In genomic region chr1:15847893-15848142, GRCh38 we compare ENCODE assay signal across 7 cellular contexts. TPM values are rescaled to one million over a fixed set of nuclear protein-coding genes. Genes with fewer than 3 reads are reported as not detected.
DNase-seq lines count a peak whose midpoint lies in the region; ATAC-seq lines count a peak whose summit lies in the region.

No MANE protein-coding gene starts in this region.

- ATAC-seq in HG02981 (IDR thresholded peaks at IDR 0.05; ENCODE audit: unreplicated experiment), result peak; percentile 7
- ATAC-seq in activated T-helper 17 cell treated with anti-CD3 and anti-CD28 coated beads, Interleukin-2, amount 50 U/mL, for 72 hours (replicated peaks), result no peak

- H3K9ac ChIP-seq in stomach smooth muscle (ENCODE audit: low read length in 2 of 2), result peak overlapping the region; percentile 80 to 90

- H3K9me3 ChIP-seq in stomach smooth muscle (ENCODE audit: control insufficient read depth in 2 of 2, low read length in 2 of 2), result no peaks in the 10 kb centered on the region

- no peaks in the 10 kb centered on the region for H3K27me3 Mint-ChIP-seq in activated T-helper 17 cell treated with anti-CD3 and anti-CD28 coated beads, Interleukin-2, amount 50 U/mL, for 72 hours
- peaks cover 3 to 13% (median 9%) of the 10 kb centered on the region in 3 donors for H3K27me3 Mint-ChIP-seq in immature natural killer cell (ENCODE audit: low read depth in 3 of 3)

- H3K27ac Mint-ChIP-seq in activated T-helper 17 cell treated with anti-CD3 and anti-CD28 coated beads, Interleukin-2, amount 50 U/mL, for 72 hours, result no peak overlapping the region
- peak overlapping the region; percentile 66 to 97 (median 78) for H3K27ac Mint-ChIP-seq in immature natural killer cell

- no peaks in the 10 kb centered on the region for H3K27me3 ChIP-seq in stomach smooth muscle (ENCODE audit: control insufficient read depth in 1 of 2, insufficient read depth in 2 of 2, low read length in 2 of 2)

- no peak for DNase-seq in immature natural killer cell
- DNase-seq in NCI-H446 treated with DMSO at 0.1 percent for 48 hours (lab: John Stamatoyannopoulos, UW), result no peak
- no peak for DNase-seq in HT-29 (ENCODE audit: low spot score)
- no peak for DNase-seq in mesenteric fat pad (ENCODE audit: low spot score)

- peak overlapping the region; percentile 84 for H3K4me3 Mint-ChIP-seq in activated T-helper 17 cell treated with anti-CD3 and anti-CD28 coated beads, Interleukin-2, amount 50 U/mL, for 72 hours
- peak overlapping the region; percentile 92 to 95 (median 94) for H3K4me3 Mint-ChIP-seq in immature natural killer cell

- peaks cover 20% of the 10 kb centered on the region for H3K4me1 Mint-ChIP-seq in activated T-helper 17 cell treated with anti-CD3 and anti-CD28 coated beads, Interleukin-2, amount 50 U/mL, for 72 hours
- peaks cover 46 to 60% of the 10 kb centered on the region in 2 donors for H3K4me1 Mint-ChIP-seq in immature natural killer cell

- peak overlapping the region; percentile 80 to 96 for H3K4me3 ChIP-seq in stomach smooth muscle (ENCODE audit: low read length in 2 of 2)

- peaks cover 17% of the 10 kb centered on the region for H3K36me3 Mint-ChIP-seq in activated T-helper 17 cell treated with anti-CD3 and anti-CD28 coated beads, Interleukin-2, amount 50 U/mL, for 72 hours (ENCODE audit: low read depth)
- no peaks in the 10 kb centered on the region for H3K36me3 Mint-ChIP-seq in immature natural killer cell

- H3K4me1 ChIP-seq in stomach smooth muscle (ENCODE audit: control insufficient read depth, insufficient read depth, low read length), result peaks cover 28% of the 10 kb centered on the region

- H3K27ac ChIP-seq in stomach smooth muscle (ENCODE audit: low read length), result peak overlapping the region; percentile 94

- H3K36me3 ChIP-seq in stomach smooth muscle (ENCODE audit: control insufficient read depth in 2 of 2, insufficient read depth in 2 of 2, low read length in 2 of 2), result no peaks in the 10 kb centered on the region

- H3K9me3 Mint-ChIP-seq in activated T-helper 17 cell treated with anti-CD3 and anti-CD28 coated beads, Interleukin-2, amount 50 U/mL, for 72 hours, result no peaks in the 10 kb centered on the region
- no peaks in the 10 kb centered on the region for H3K9me3 Mint-ChIP-seq in immature natural killer cell

RNA-seq across cellular contexts. Expression of gene SPEN, which starts 0.3 kb away (rescaled TPM):
- 10 to 100 TPM; 48.9 to 66.7 TPM for total RNA-seq in activated T-helper 17 cell treated with anti-CD3 and anti-CD28 coated beads, Interleukin-2, amount 50 U/mL, for 72 hours
- 10 to 100 TPM in 1 of 3 donors, 1 to 10 TPM in 2; 1.2 to 46.0 (median 6.0) TPM for polyA plus RNA-seq in immature natural killer cell
- total RNA-seq in HT-29 (2014; rRNA removed; shearing (Covaris generic)), result 17.1 and 20.1 TPM in 2 replicates
- total RNA-seq in mesenteric fat pad, result 92.0 TPM

RNA-seq across cellular contexts. Expression of gene UQCRHL, which starts 40.4 kb away (rescaled TPM):
- total RNA-seq in activated T-helper 17 cell treated with anti-CD3 and anti-CD28 coated beads, Interleukin-2, amount 50 U/mL, for 72 hours, result 1 to 10 TPM; 1.8 to 2.2 TPM
- 1 to 10 TPM in 1 of 3 donors, under 1 TPM in 1, not detected in 1; 0.90 to 1.3 TPM for polyA plus RNA-seq in immature natural killer cell
- total RNA-seq in HT-29 (2014; rRNA removed; shearing (Covaris generic)), result 5.5 and 8.0 TPM in 2 replicates
- 1.3 TPM for total RNA-seq in mesenteric fat pad
